Comparison of ENCODE assay signal across 17 cellular contexts in genomic region chr4:123640271-123640670, GRCh38.
DNase-seq lines count a peak whose midpoint lies in the region; ATAC-seq and TF ChIP-seq lines count a peak whose summit lies in the region.
"Had no signal": no experiment of that assay in that cellular context is flagged by ENCODE, and none has a peak within 500 bp of the region (broad histone marks: within the 10 kb centered on the region; RNA-seq: fewer than 3 reads in every experiment).

No MANE protein-coding gene starts in this region.

- H3K27ac ChIP-seq in foreskin keratinocyte, result peak overlapping the region; percentile 41
- H3K27ac ChIP-seq: BLaER1 treated with 17β-estradiol and CSF1 and Interleukin-3, amounts not matched to agents 10 nM and 100 nM; prostate gland; SK-N-MC; WERI-Rb-1 had no signal

- TF ChIP-seq CTCF in AG10803 (conservative IDR thresholded peaks at IDR 0.05; ENCODE audit: low read length) (no peak), foreskin keratinocyte (conservative IDR thresholded peaks at IDR 0.05) (no peak), type B pancreatic cell (conservative IDR thresholded peaks at IDR 0.05) (no peak)

- no peaks in the 10 kb centered on the region for H3K27me3 ChIP-seq in foreskin keratinocyte

- H3K4me1 ChIP-seq in foreskin keratinocyte, result no peaks in the 10 kb centered on the region
- H3K4me1 ChIP-seq: prostate gland had no signal

- ATAC-seq in foreskin keratinocyte, result peak; percentile 95
- ATAC-seq: effector memory CD8-positive, alpha-beta T cell had no signal

- H3K27ac Mint-ChIP-seq in activated naive CD8-positive, alpha-beta T cell treated with anti-CD3 and anti-CD28 coated beads for 36 hours, result peak overlapping the region; percentile 79
- H3K27ac Mint-ChIP-seq in type B pancreatic cell, result no peak overlapping the region

- H3K36me3 Mint-ChIP-seq in activated naive CD8-positive, alpha-beta T cell treated with anti-CD3 and anti-CD28 coated beads for 36 hours, result peaks cover 2% of the 10 kb centered on the region
- peaks cover 3% of the 10 kb centered on the region for H3K36me3 Mint-ChIP-seq in type B pancreatic cell

- peaks cover 6% of the 10 kb centered on the region for H3K4me1 Mint-ChIP-seq in activated naive CD8-positive, alpha-beta T cell treated with anti-CD3 and anti-CD28 coated beads for 36 hours
- peaks cover 5% of the 10 kb centered on the region for H3K4me1 Mint-ChIP-seq in type B pancreatic cell (ENCODE audit: unreplicated experiment)

- H3K27me3 Mint-ChIP-seq in activated naive CD8-positive, alpha-beta T cell treated with anti-CD3 and anti-CD28 coated beads for 36 hours, result no peaks in the 10 kb centered on the region
- H3K27me3 Mint-ChIP-seq in type B pancreatic cell, result no peaks in the 10 kb centered on the region
- H3K27me3 Mint-ChIP-seq: effector memory CD8-positive, alpha-beta T cell had no signal

- H3K4me3 Mint-ChIP-seq in activated naive CD8-positive, alpha-beta T cell treated with anti-CD3 and anti-CD28 coated beads for 36 hours, result no peak overlapping the region
- H3K4me3 Mint-ChIP-seq in type B pancreatic cell, result no peak overlapping the region
- H3K4me3 Mint-ChIP-seq: brain; effector memory CD8-positive, alpha-beta T cell had no signal

- no peak overlapping the region for H3K4me3 ChIP-seq in AG10803 (ENCODE audit: low read length)
- H3K4me3 ChIP-seq: BLaER1 treated with 17β-estradiol and CSF1 and Interleukin-3, amounts not matched to agents 10 nM and 100 nM; prostate gland; SK-N-MC had no signal

- peaks cover 14% of the 10 kb centered on the region for H3K9me3 Mint-ChIP-seq in activated naive CD8-positive, alpha-beta T cell treated with anti-CD3 and anti-CD28 coated beads for 36 hours
- peaks cover 19% of the 10 kb centered on the region for H3K9me3 Mint-ChIP-seq in type B pancreatic cell

- peak; percentile 35 for DNase-seq in AG10803 (ENCODE audit: low read depth)
- peak; percentile 35 for DNase-seq in HPDE6-E6E7 (ENCODE audit: extremely low spot score)
- DNase-seq in activated naive CD8-positive, alpha-beta T cell treated with anti-CD3 and anti-CD28 coated beads for 36 hours, result no peak
- DNase-seq in foreskin keratinocyte, result peak; percentile 91 to 94
- no peak for DNase-seq in UCSD-AML1 (lab: John Stamatoyannopoulos, UW; ENCODE audit: unreplicated experiment)
- no peak for DNase-seq in type B pancreatic cell (ENCODE audit: extremely low spot score, unreplicated experiment)
- DNase-seq in dedifferentiated amniotic fluid mesenchymal stem cell (ENCODE audit: extremely low spot score), result no peak
- DNase-seq in NCI-H2081 treated with DMSO at 0.1 percent for 48 hours (lab: John Stamatoyannopoulos, UW), result no peak
- DNase-seq: DMS79; effector memory CD8-positive, alpha-beta T cell; head of caudate nucleus; NCI-H2171; WERI-Rb-1 had no signal

Comparison
In these comparisons a context has a peak if more than half of its experiments do, and no peak if none do; other contexts are left out.
1. DNase-seq: peak in AG10803 (single experiment), HPDE6-E6E7 (single experiment) and foreskin keratinocyte (2 of 2); none in activated naive CD8-positive, alpha-beta T cell treated with anti-CD3 and anti-CD28 coated beads for 36 hours (single experiment), UCSD-AML1 (single experiment), type B pancreatic cell (single experiment), dedifferentiated amniotic fluid mesenchymal stem cell (single experiment) and NCI-H2081 treated with DMSO at 0.1 percent for 48 hours (single experiment).